Comparison of ENCODE assay signal across 17 cellular contexts in the genomic region with DNA sequence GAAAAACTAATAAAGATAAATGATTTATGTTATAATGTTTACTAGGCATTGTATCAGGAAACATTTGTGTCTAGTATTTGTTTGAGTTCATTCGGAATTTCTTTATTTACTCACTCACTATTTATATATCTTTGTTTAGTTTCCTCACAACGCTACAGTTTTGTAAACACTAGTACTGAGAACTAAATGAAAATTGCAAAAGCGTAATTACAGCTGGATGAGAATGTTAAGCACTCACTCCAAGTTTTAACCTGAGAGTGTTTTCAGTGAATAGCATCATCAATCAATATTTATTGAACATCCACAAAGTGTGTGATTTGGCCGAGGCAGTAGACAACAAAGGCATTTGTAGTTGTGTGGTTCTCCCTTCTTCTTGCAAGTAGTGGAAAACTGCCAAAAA.
DNase-seq lines count a peak whose midpoint lies in the region; FAIRE-seq and TF ChIP-seq lines count a peak whose summit lies in the region.
"Had no signal": no experiment of that assay in that cellular context is flagged by ENCODE, and none has a peak within 500 bp of the region (broad histone marks: within the 10 kb centered on the region; RNA-seq: fewer than 3 reads in every experiment).

No MANE protein-coding gene starts in this region.

- no peaks in the 10 kb centered on the region for H3K27me3 ChIP-seq in effector memory CD4-positive, alpha-beta T cell (replicated peaks; ENCODE audit: control insufficient read depth, insufficient read depth, low read length, poor library complexity, severe bottlenecking)
- no peaks in the 10 kb centered on the region for H3K27me3 ChIP-seq in right atrium auricular region
- H3K27me3 ChIP-seq in uterus = no peaks in the 10 kb centered on the region

- FAIRE-seq in endometrium (lab: Jason Lieb, UNC) = peak; percentile 93
- FAIRE-seq: GM12892, GM18507 had no signal

- no peak overlapping the region for H3K4me3 ChIP-seq in effector memory CD4-positive, alpha-beta T cell (ENCODE audit: insufficient read depth, low read depth, low read length, poor library complexity, severe bottlenecking)
- H3K4me3 ChIP-seq in right atrium auricular region (no peak overlapping the region), uterus (no peak overlapping the region)

- H3K9me3 ChIP-seq in effector memory CD4-positive, alpha-beta T cell (ENCODE audit: control insufficient read depth, low read length) = no peaks in the 10 kb centered on the region
- H3K9me3 ChIP-seq in right atrium auricular region (no peaks in the 10 kb centered on the region), uterus (no peaks in the 10 kb centered on the region)

- H3K36me3 Mint-ChIP-seq in nephron (ENCODE audit: low read depth) = peaks cover 8% of the 10 kb centered on the region

- H3K4me3 Mint-ChIP-seq in nephron = no peak overlapping the region
- H3K4me3 Mint-ChIP-seq: B cell had no signal

- H3K27me3 Mint-ChIP-seq in nephron (ENCODE audit: low read depth) = no peaks in the 10 kb centered on the region
- H3K27me3 Mint-ChIP-seq: B cell had no signal

- H3K27ac ChIP-seq in effector memory CD4-positive, alpha-beta T cell (ENCODE audit: insufficient read depth, low read length, poor library complexity, severe bottlenecking) = no peak overlapping the region
- H3K27ac ChIP-seq in right atrium auricular region = no peak overlapping the region
- H3K27ac ChIP-seq in uterus = no peak overlapping the region

- no peak for TF ChIP-seq CTCF in nephron (IDR thresholded peaks at IDR 0.05; ENCODE audit: unreplicated experiment in 3 of 3)
- TF ChIP-seq CTCF in right atrium auricular region (IDR thresholded peaks at IDR 0.05) = no peak
- TF ChIP-seq CTCF in uterus (IDR thresholded peaks at IDR 0.05) = no peak

- H3K36me3 ChIP-seq in effector memory CD4-positive, alpha-beta T cell (ENCODE audit: control insufficient read depth, insufficient read depth, low read length) = no peaks in the 10 kb centered on the region
- H3K36me3 ChIP-seq in right atrium auricular region (no peaks in the 10 kb centered on the region), uterus (no peaks in the 10 kb centered on the region)

- no peak for TF ChIP-seq POLR2A in uterus (IDR thresholded peaks at IDR 0.05)

- H3K27ac Mint-ChIP-seq in nephron = peak overlapping the region in 2 of 3 experiments; percentile 27 to 50
- H3K27ac Mint-ChIP-seq: B cell had no signal

- intact Hi-C loops in uterus (cut with DNase I; ENCODE audit: low total_unique reads) = no loop called here

- no peaks in the 10 kb centered on the region for H3K9me3 Mint-ChIP-seq in nephron

- H3K4me1 ChIP-seq in effector memory CD4-positive, alpha-beta T cell (ENCODE audit: control insufficient read depth, insufficient read depth, low read length, poor library complexity, severe bottlenecking) = no peaks in the 10 kb centered on the region
- H3K4me1 ChIP-seq in right atrium auricular region = no peaks in the 10 kb centered on the region
- no peaks in the 10 kb centered on the region for H3K4me1 ChIP-seq in uterus

- H3K4me1 Mint-ChIP-seq in nephron = peaks cover 14% of the 10 kb centered on the region
- H3K4me1 Mint-ChIP-seq: B cell had no signal

- peak; percentile 17 for DNase-seq in DMS79 treated with DMSO at 0.1 percent for 48 hours (lab: John Stamatoyannopoulos, UW)
- DNase-seq in DMS79 (lab: John Stamatoyannopoulos, UW) = no peak
- peak; percentile 61 for DNase-seq in NCI-H345 (lab: John Stamatoyannopoulos, UW)
- no peak for DNase-seq in effector memory CD4-positive, alpha-beta T cell
- DNase-seq in right atrium auricular region (ENCODE audit: low spot score) = no peak
- DNase-seq in uterus = no peak
- DNase-seq: COR-L47, DMS 273 treated with DMSO at 0.1 percent for 48 hours, GOT3, IMR-90, NCI-H1694 treated with DMSO at 0.1 percent for 48 hours, NCI-H446 treated with DMSO at 0.1 percent for 48 hours had no signal

Comparison
In these comparisons a context has a peak if more than half of its experiments do, and no peak if none do; other contexts are left out.
1. DNase-seq: peak in DMS79 treated with DMSO at 0.1 percent for 48 hours (single experiment) and NCI-H345 (single experiment); none in DMS79 (single experiment), effector memory CD4-positive, alpha-beta T cell (0 of 3), right atrium auricular region (single experiment) and uterus (0 of 2).